1 cellular context compared by ENCODE assay signal in genomic region chr18:9661564-9661963, GRCh38.
TF ChIP-seq lines count a peak whose summit lies in the region.

No MANE protein-coding gene starts in this region.

TF ChIP-seq in K562, 482 proteins besides CTCF, POLR2A, EP300 and RAD21 (continued from another document):
- 0 out of 2 replicates have a peak, but pooled peaks have one; percentile 15 for TF ChIP-seq MAFG (tag; conservative IDR thresholded peaks at IDR 0.05)
- TF ChIP-seq HDAC3 (IDR thresholded peaks at IDR 0.05; ENCODE audit: borderline replicate concordance, partially characterized antibody) = no peak
- peak; percentile 70 for TF ChIP-seq ZNF316 (IDR thresholded peaks at IDR 0.05)
- TF ChIP-seq C11orf30 (IDR thresholded peaks at IDR 0.05; ENCODE audit: low read depth) = peak; percentile 49; the same call in 1 of the 2 replicates
- peak; percentile 29; the same call in 1 of the 2 replicates for TF ChIP-seq SMC3 (conservative IDR thresholded peaks at IDR 0.05; ENCODE audit: insufficient read depth, low read depth, low read length)
- no peak for TF ChIP-seq PRPF4 (IDR thresholded peaks at IDR 0.05; ENCODE audit: insufficient read depth, low read depth, low read length, poor library complexity, severe bottlenecking)
TF ChIP-seq in K562: peak in this region for 6.
